ENCODE assay signal across 18 cellular contexts in the genomic region with DNA sequence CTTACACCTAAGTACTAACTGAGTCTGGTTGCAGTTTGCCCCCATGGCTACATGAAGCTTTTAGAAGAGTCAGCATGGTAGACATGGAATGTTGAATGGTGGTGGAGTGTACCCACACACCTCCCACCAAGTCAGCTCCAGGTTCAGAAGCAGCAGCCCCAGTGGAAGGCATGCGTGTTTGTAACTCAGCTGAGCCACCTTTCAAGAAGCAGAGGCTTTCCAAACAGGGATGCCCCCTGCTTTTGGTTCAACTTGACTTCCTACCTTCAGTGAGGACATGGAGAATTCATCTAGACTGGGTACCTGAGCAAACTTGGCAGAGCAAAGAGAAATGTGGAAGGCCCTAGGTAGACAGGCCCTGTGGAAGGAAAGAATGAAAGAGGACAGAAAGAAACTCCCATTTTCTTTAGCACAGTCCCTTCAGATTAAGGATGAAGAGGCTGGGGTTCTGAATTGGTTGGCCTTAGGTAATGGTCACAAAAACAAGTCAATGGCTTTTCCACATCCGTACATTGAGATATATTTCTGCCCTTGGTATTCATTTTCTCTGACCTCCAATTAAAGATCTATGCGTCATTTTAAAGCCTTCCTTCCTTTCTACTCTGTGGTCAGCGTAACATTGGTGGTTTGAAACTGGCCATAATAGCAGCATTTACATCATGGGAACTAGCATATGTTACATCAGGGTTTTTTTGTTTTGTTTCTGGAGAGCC.
"Had no signal": no experiment of that assay in that cellular context is flagged by ENCODE, and none has a peak within 500 bp of the region (broad histone marks: within the 10 kb centered on the region; RNA-seq: fewer than 3 reads in every experiment).

No MANE protein-coding gene starts in this region.

- H3K4me3 ChIP-seq: heart right ventricle, lung, tibial nerve had no signal

- H3K4me1 ChIP-seq: tibial nerve had no signal

- ATAC-seq: activated T-helper 17 cell treated with anti-CD3 and anti-CD28 coated beads, Interleukin-2, amount 50 U/mL, for 72 hours; stimulated activated effector memory CD8-positive, alpha-beta T cell treated with anti-CD3 and anti-CD28 coated beads, Interleukin-12 subunit alpha, Interleukin-12 subunit beta, amount 100 ng/mL, for 72 hours; T-cell had no signal

- H3K27ac ChIP-seq: epithelial cell of prostate, heart right ventricle, VCaP had no signal

- H3K27ac Mint-ChIP-seq: activated naive CD4-positive, alpha-beta T cell treated with anti-CD3 and anti-CD28 coated beads for 36 hours; activated T-helper 17 cell treated with anti-CD3 and anti-CD28 coated beads, Interleukin-2, amount 50 U/mL, for 72 hours; stimulated activated effector memory CD8-positive, alpha-beta T cell treated with anti-CD3 and anti-CD28 coated beads, Interleukin-12 subunit alpha, Interleukin-12 subunit beta, amount 100 ng/mL, for 72 hours; T-cell had no signal

- H3K9me3 Mint-ChIP-seq: activated naive CD4-positive, alpha-beta T cell treated with anti-CD3 and anti-CD28 coated beads for 36 hours; activated T-helper 17 cell treated with anti-CD3 and anti-CD28 coated beads, Interleukin-2, amount 50 U/mL, for 72 hours; central memory CD8-positive, alpha-beta T cell; stimulated activated effector memory CD8-positive, alpha-beta T cell treated with anti-CD3 and anti-CD28 coated beads, Interleukin-12 subunit alpha, Interleukin-12 subunit beta, amount 100 ng/mL, for 72 hours; T-cell had no signal

- DNase-seq: activated CD4-positive, alpha-beta T cell treated with anti-CD3 and anti-CD28 coated beads, Interleukin-2, amount 50 U/mL, for 48 hours; activated naive CD4-positive, alpha-beta T cell treated with anti-CD3 and anti-CD28 coated beads for 36 hours; cortex of kidney; effector memory CD4-positive, alpha-beta T cell; heart right ventricle; retina; stimulated activated CD4-positive, alpha-beta T cell treated with anti-CD3 and anti-CD28 coated beads, Interleukin-12 subunit alpha, Interleukin-12 subunit beta, amount 100 ng/mL, for 4 hours; stimulated activated CD4-positive, alpha-beta T cell treated with anti-CD3 and anti-CD28 coated beads, Interleukin-2, amount 100 ng/mL, for 24 hours; T-cell; T-helper 9 cell had no signal

- H3K9me3 ChIP-seq: heart right ventricle, tibial nerve had no signal

- FAIRE-seq: frontal cortex had no signal

- H3K27me3 Mint-ChIP-seq: activated T-helper 17 cell treated with anti-CD3 and anti-CD28 coated beads, Interleukin-2, amount 50 U/mL, for 72 hours; central memory CD8-positive, alpha-beta T cell; T-cell had no signal

- H3K27me3 ChIP-seq: heart right ventricle, tibial nerve had no signal

- H3K4me3 Mint-ChIP-seq: activated naive CD4-positive, alpha-beta T cell treated with anti-CD3 and anti-CD28 coated beads for 36 hours; activated T-helper 17 cell treated with anti-CD3 and anti-CD28 coated beads, Interleukin-2, amount 50 U/mL, for 72 hours; central memory CD8-positive, alpha-beta T cell; stimulated activated effector memory CD8-positive, alpha-beta T cell treated with anti-CD3 and anti-CD28 coated beads, Interleukin-12 subunit alpha, Interleukin-12 subunit beta, amount 100 ng/mL, for 72 hours; T-cell had no signal

- H3K4me1 Mint-ChIP-seq: central memory CD8-positive, alpha-beta T cell; stimulated activated effector memory CD8-positive, alpha-beta T cell treated with anti-CD3 and anti-CD28 coated beads, Interleukin-12 subunit alpha, Interleukin-12 subunit beta, amount 100 ng/mL, for 72 hours had no signal
